ENCODE assay signal across 1 cellular context in the genomic region with DNA sequence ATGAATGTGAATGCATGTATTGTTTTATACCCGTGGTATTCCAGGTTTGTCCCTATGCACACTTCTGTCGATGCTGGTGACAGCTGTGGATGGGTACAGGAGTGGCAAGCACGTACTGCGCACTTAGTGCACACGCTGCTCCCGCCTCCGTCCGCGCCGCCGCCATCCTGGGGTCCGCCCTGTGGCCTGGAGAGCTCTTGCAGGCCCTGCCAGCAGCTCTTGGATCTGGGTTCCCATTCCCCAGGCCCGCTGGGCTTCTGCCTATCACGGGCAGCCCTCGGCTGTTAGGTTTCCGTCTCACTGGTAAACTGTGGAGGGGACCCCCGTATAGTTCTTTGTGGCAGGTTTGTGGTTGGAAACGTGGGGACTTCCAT.
TF ChIP-seq lines count a peak whose summit lies in the region.

No MANE protein-coding gene starts in this region.

TF ChIP-seq in HepG2, 621 proteins besides CTCF, POLR2A, EP300 and RAD21:
- TF ChIP-seq ZNF431 (CRISPR knock-in tag; IDR thresholded peaks at IDR 0.05; ENCODE audit: borderline replicate concordance, low read depth): no peak
- no peak for TF ChIP-seq ZFP90 (CRISPR knock-in tag; IDR thresholded peaks at IDR 0.05; ENCODE audit: borderline replicate concordance)
- TF ChIP-seq, protein P1, sequence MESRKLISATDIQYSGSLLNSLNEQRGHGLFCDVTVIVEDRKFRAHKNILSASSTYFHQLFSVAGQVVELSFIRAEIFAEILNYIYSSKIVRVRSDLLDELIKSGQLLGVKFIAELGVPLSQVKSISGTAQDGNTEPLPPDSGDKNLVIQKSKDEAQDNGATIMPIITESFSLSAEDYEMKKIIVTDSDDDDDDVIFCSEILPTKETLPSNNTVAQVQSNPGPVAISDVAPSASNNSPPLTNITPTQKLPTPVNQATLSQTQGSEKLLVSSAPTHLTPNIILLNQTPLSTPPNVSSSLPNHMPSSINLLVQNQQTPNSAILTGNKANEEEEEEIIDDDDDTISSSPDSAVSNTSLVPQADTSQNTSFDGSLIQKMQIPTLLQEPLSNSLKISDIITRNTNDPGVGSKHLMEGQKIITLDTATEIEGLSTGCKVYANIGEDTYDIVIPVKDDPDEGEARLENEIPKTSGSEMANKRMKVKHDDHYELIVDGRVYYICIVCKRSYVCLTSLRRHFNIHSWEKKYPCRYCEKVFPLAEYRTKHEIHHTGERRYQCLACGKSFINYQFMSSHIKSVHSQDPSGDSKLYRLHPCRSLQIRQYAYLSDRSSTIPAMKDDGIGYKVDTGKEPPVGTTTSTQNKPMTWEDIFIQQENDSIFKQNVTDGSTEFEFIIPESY (CRISPR knock-in tag; IDR thresholded peaks at IDR 0.05): peak; percentile 59; the same call in 1 of the 2 replicates
- TF ChIP-seq SNAPC2 (CRISPR knock-in tag; IDR thresholded peaks at IDR 0.05): no peak
- TF ChIP-seq DNMT3B (CRISPR knock-in tag; conservative IDR thresholded peaks at IDR 0.05): no peak
- TF ChIP-seq DNMT1 (CRISPR knock-in tag; IDR thresholded peaks at IDR 0.05): no peak
- TF ChIP-seq SMAD9 (CRISPR knock-in tag; IDR thresholded peaks at IDR 0.05): no peak
- TF ChIP-seq, protein P2, sequence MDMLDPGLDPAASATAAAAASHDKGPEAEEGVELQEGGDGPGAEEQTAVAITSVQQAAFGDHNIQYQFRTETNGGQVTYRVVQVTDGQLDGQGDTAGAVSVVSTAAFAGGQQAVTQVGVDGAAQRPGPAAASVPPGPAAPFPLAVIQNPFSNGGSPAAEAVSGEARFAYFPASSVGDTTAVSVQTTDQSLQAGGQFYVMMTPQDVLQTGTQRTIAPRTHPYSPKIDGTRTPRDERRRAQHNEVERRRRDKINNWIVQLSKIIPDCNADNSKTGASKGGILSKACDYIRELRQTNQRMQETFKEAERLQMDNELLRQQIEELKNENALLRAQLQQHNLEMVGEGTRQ (IDR thresholded peaks at IDR 0.05; ENCODE audit: low read depth, low read length): no peak
- TF ChIP-seq, protein P2 (CRISPR knock-in tag; IDR thresholded peaks at IDR 0.05; ENCODE audit: borderline replicate concordance): no peak
- no peak for TF ChIP-seq ZNF7 (CRISPR knock-in tag; IDR thresholded peaks at IDR 0.05)
- TF ChIP-seq CREB1 (IDR thresholded peaks at IDR 0.05): no peak
- TF ChIP-seq CREB1 (CRISPR knock-in tag; IDR thresholded peaks at IDR 0.05): no peak
- no peak for TF ChIP-seq ZNF549 (CRISPR knock-in tag; IDR thresholded peaks at IDR 0.05)
- TF ChIP-seq ZNF629 (CRISPR knock-in tag; conservative IDR thresholded peaks at IDR 0.05): no peak
- 0 out of 2 replicates have a peak, but pooled peaks have one; percentile 6 for TF ChIP-seq RBFOX2 (IDR thresholded peaks at IDR 0.05; ENCODE audit: low read depth, low read length)
- TF ChIP-seq, protein P3, sequence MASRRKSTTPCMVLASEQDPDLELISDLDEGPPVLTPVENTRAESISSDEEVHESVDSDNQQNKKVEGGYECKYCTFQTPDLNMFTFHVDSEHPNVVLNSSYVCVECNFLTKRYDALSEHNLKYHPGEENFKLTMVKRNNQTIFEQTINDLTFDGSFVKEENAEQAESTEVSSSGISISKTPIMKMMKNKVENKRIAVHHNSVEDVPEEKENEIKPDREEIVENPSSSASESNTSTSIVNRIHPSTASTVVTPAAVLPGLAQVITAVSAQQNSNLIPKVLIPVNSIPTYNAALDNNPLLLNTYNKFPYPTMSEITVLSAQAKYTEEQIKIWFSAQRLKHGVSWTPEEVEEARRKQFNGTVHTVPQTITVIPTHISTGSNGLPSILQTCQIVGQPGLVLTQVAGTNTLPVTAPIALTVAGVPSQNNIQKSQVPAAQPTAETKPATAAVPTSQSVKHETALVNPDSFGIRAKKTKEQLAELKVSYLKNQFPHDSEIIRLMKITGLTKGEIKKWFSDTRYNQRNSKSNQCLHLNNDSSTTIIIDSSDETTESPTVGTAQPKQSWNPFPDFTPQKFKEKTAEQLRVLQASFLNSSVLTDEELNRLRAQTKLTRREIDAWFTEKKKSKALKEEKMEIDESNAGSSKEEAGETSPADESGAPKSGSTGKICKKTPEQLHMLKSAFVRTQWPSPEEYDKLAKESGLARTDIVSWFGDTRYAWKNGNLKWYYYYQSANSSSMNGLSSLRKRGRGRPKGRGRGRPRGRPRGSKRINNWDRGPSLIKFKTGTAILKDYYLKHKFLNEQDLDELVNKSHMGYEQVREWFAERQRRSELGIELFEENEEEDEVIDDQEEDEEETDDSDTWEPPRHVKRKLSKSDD (CRISPR knock-in tag; IDR thresholded peaks at IDR 0.05; ENCODE audit: low read depth): 0 out of 2 replicates have a peak, but pooled peaks have one; percentile 26
- no peak for TF ChIP-seq ZNF205 (CRISPR knock-in tag; IDR thresholded peaks at IDR 0.05)
- TF ChIP-seq ZMYM2 (CRISPR knock-in tag; IDR thresholded peaks at IDR 0.05): no peak
- TF ChIP-seq SMARCE1 (IDR thresholded peaks at IDR 0.05; ENCODE audit: borderline replicate concordance): no peak
